ENCODE assay signal across 8 cellular contexts in the genomic region with DNA sequence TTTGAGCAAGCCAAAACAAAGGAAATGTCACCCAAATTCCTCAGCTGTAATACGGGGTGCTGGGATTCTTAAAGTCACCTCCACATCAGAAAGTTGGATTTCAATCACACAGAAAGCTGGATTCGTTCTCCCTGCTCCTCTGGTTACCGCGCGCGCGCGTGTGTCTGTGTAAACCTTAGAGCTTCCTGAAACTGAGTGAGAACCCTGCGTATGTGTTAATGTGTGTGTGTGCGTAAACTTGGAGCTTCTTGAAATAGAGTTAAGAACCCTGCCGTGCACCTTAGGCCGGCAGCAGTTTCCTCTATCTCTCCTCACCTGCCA. TPM values are rescaled to one million over a fixed set of nuclear protein-coding genes. Genes with fewer than 3 reads are reported as not detected.
DNase-seq lines count a peak whose midpoint lies in the region; ATAC-seq and TF ChIP-seq lines count a peak whose summit lies in the region.

No MANE protein-coding gene starts in this region.

- peak overlapping the region; percentile 95 for H3K4me3 Mint-ChIP-seq in natural killer cell treated with Interleukin-12 subunit alpha and Interleukin-12 subunit beta and Interleukin-15 and Interleukin-18, amount 100 ng/mL, for 72 hours

- peak; percentile 20 for ATAC-seq in HG02943 (IDR thresholded peaks at IDR 0.05; ENCODE audit: low read depth, unreplicated experiment)
- ATAC-seq in natural killer cell treated with Interleukin-12 subunit alpha and Interleukin-12 subunit beta and Interleukin-15 and Interleukin-18, amount 100 ng/mL, for 72 hours: peak in 1 of 2 donors; percentile 60
- ATAC-seq in GM18498 (IDR thresholded peaks at IDR 0.05; ENCODE audit: unreplicated experiment): no peak

- H3K36me3 Mint-ChIP-seq in natural killer cell treated with Interleukin-12 subunit alpha and Interleukin-12 subunit beta and Interleukin-15 and Interleukin-18, amount 100 ng/mL, for 72 hours: no peaks in the 10 kb centered on the region

- no peak for TF ChIP-seq POLR2A in erythroblast (IDR thresholded peaks at IDR 0.05; ENCODE audit: low read length)

- H3K9me3 Mint-ChIP-seq in natural killer cell treated with Interleukin-12 subunit alpha and Interleukin-12 subunit beta and Interleukin-15 and Interleukin-18, amount 100 ng/mL, for 72 hours: no peaks in the 10 kb centered on the region

- peak overlapping the region; percentile 90 to 91 for H3K27ac Mint-ChIP-seq in natural killer cell treated with Interleukin-12 subunit alpha and Interleukin-12 subunit beta and Interleukin-15 and Interleukin-18, amount 100 ng/mL, for 72 hours

- DNase-seq in EL (peak; percentile 16), SW480 (ENCODE audit: low spot score) (peak; percentile 43), erythroblast (lab: John Stamatoyannopoulos, UW) (peak; percentile 55 to 57), NCI-H1092 treated with DMSO at 0.1 percent for 48 hours (lab: John Stamatoyannopoulos, UW) (no peak), NCI-H345 (lab: John Stamatoyannopoulos, UW) (no peak)
- no peak for DNase-seq in natural killer cell treated with Interleukin-12 subunit alpha and Interleukin-12 subunit beta and Interleukin-15 and Interleukin-18, amount 100 ng/mL, for 72 hours (ENCODE audit: low spot score)

- peaks cover 14 to 36% of the 10 kb centered on the region in 2 donors for H3K4me1 Mint-ChIP-seq in natural killer cell treated with Interleukin-12 subunit alpha and Interleukin-12 subunit beta and Interleukin-15 and Interleukin-18, amount 100 ng/mL, for 72 hours (ENCODE audit: low read depth in 2 of 2)

- no peaks in the 10 kb centered on the region for H3K27me3 Mint-ChIP-seq in natural killer cell treated with Interleukin-12 subunit alpha and Interleukin-12 subunit beta and Interleukin-15 and Interleukin-18, amount 100 ng/mL, for 72 hours

RNA-seq across cellular contexts. Expression of gene LZTFL1, which starts 0.6 kb away (rescaled TPM):
- total RNA-seq in natural killer cell treated with Interleukin-12 subunit alpha and Interleukin-12 subunit beta and Interleukin-15 and Interleukin-18, amount 100 ng/mL, for 72 hours: 1 to 10 TPM; 6.7 to 7.1 TPM

RNA-seq across cellular contexts. Expression of gene CCR9, which starts 45.0 kb away (rescaled TPM):
- total RNA-seq in natural killer cell treated with Interleukin-12 subunit alpha and Interleukin-12 subunit beta and Interleukin-15 and Interleukin-18, amount 100 ng/mL, for 72 hours: not detected

RNA-seq across cellular contexts. Expression of gene SLC6A20, which starts 45.0 kb away (rescaled TPM):
- total RNA-seq in natural killer cell treated with Interleukin-12 subunit alpha and Interleukin-12 subunit beta and Interleukin-15 and Interleukin-18, amount 100 ng/mL, for 72 hours: not detected

Comparison
In these comparisons a context has a peak if more than half of its experiments do, and no peak if none do; other contexts are left out.
1. DNase-seq: peak in EL (single experiment), SW480 (single experiment) and erythroblast (2 of 2); none in natural killer cell treated with Interleukin-12 subunit alpha and Interleukin-12 subunit beta and Interleukin-15 and Interleukin-18, amount 100 ng/mL, for 72 hours (single experiment), NCI-H1092 treated with DMSO at 0.1 percent for 48 hours (single experiment) and NCI-H345 (single experiment).